10 cellular contexts compared by ENCODE assay signal in genomic region chr6:136920216-136920857, GRCh38. TPM values are rescaled to one million over a fixed set of nuclear protein-coding genes. Genes with fewer than 3 reads are reported as not detected.
DNase-seq lines count a peak whose midpoint lies in the region; ATAC-seq and TF ChIP-seq lines count a peak whose summit lies in the region.
"Had no signal": no experiment of that assay in that cellular context is flagged by ENCODE, and none has a peak within 500 bp of the region (broad histone marks: within the 10 kb centered on the region; RNA-seq: fewer than 3 reads in every experiment).

No MANE protein-coding gene starts in this region.

- intact Hi-C loops in Caco-2 (cut with micrococcal nuclease; ENCODE audit: unreplicated experiment): loop anchor here (5.0 kb wide), 1 partner anchor 47 kb away; no protein-coding TSS in a partner anchor

- H3K9me3 ChIP-seq in Caco-2: no peaks in the 10 kb centered on the region

- H3K4me1 Mint-ChIP-seq in Caco-2 (ENCODE audit: low read depth, unreplicated experiment) (no peaks in the 10 kb centered on the region), IgD-negative memory B cell (peaks cover 13 to 14% (median 14%) of the 10 kb centered on the region in 3 donors), neural crest cell (peaks cover 6% of the 10 kb centered on the region)

- TF ChIP-seq CTCF in Caco-2 (IDR thresholded peaks at IDR 0.05; ENCODE audit: insufficient read depth in 1 of 2, low read depth in 1 of 2, low read length in 1 of 2, severe bottlenecking in 1 of 2, unreplicated experiment in 1 of 2) (no peak), choroid plexus epithelial cell (conservative IDR thresholded peaks at IDR 0.05; ENCODE audit: low read depth, low read length) (no peak), neural crest cell (conservative IDR thresholded peaks at IDR 0.05) (no peak)

- POLR2A ChIA-PET in Caco-2 (lab: Charles Lee): no interaction called here

- H3K27ac Mint-ChIP-seq in Caco-2 (ENCODE audit: unreplicated experiment) (no peak overlapping the region), IgD-negative memory B cell (no peak overlapping the region), neural crest cell (ENCODE audit: unreplicated experiment) (no peak overlapping the region)

- no peak for ATAC-seq in HG02970 (IDR thresholded peaks at IDR 0.05; ENCODE audit: low FRiP score, unreplicated experiment)
- ATAC-seq in HG02571 (IDR thresholded peaks at IDR 0.05; ENCODE audit: unreplicated experiment): no peak
- ATAC-seq: HepG2 had no signal

- CTCF ChIA-PET in Caco-2 (lab: Charles Lee): no interaction called here

- BruUV-seq in Caco-2 (replicated peaks; lab: Mats Ljungman, UMichigan): no TSS peak

- no peaks in the 10 kb centered on the region for H3K27me3 Mint-ChIP-seq in Caco-2 (ENCODE audit: insufficient read depth, unreplicated experiment)
- H3K27me3 Mint-ChIP-seq in IgD-negative memory B cell: peaks cover 41% of the 10 kb centered on the region
- peaks cover 56% of the 10 kb centered on the region for H3K27me3 Mint-ChIP-seq in neural crest cell (ENCODE audit: low read depth)

- no peaks in the 10 kb centered on the region for H3K36me3 ChIP-seq in Caco-2 (ENCODE audit: control insufficient read depth, insufficient read depth, low read length)

- H3K36me3 Mint-ChIP-seq in Caco-2 (ENCODE audit: insufficient read depth, unreplicated experiment) (peaks cover 5% of the 10 kb centered on the region), IgD-negative memory B cell (peaks cover 8% of the 10 kb centered on the region), neural crest cell (ENCODE audit: low read depth) (peaks cover 2% of the 10 kb centered on the region)

- peak overlapping the region; percentile 84 for H3K4me3 Mint-ChIP-seq in Caco-2 (ENCODE audit: unreplicated experiment)
- H3K4me3 Mint-ChIP-seq in IgD-negative memory B cell: peak overlapping the region; percentile 77 to 93 (median 87)
- H3K4me3 Mint-ChIP-seq in neural crest cell: peak overlapping the region; percentile 83

- H3K4me3 ChIP-seq in Caco-2 (ENCODE audit: low read depth, low read length) (peak overlapping the region; percentile 61), choroid plexus epithelial cell (ENCODE audit: low read depth, low read length) (peak overlapping the region; percentile 48)

- no peak for DNase-seq in Caco-2
- no peak for DNase-seq in choroid plexus epithelial cell (ENCODE audit: low read depth)
- no peak for DNase-seq in neural crest cell (ENCODE audit: low read depth, low spot score)
- DNase-seq in DMS79 (lab: John Stamatoyannopoulos, UW): no peak
- no peak for DNase-seq in HuH-7 (ENCODE audit: low spot score)
- DNase-seq: stimulated activated CD4-positive, alpha-beta T cell treated with anti-CD3 and anti-CD28 coated beads, Interleukin-4, amount 100 ng/mL, for 4 hours had no signal

- H3K9me3 Mint-ChIP-seq in Caco-2 (ENCODE audit: unreplicated experiment) (no peaks in the 10 kb centered on the region), IgD-negative memory B cell (no peaks in the 10 kb centered on the region), neural crest cell (no peaks in the 10 kb centered on the region)

- H3K27me3 ChIP-seq in Caco-2 (replicated peaks; ENCODE audit: control insufficient read depth, insufficient read depth, low read length): no peaks in the 10 kb centered on the region; the same call in 1 of the 2 replicates

- H3K4me1 ChIP-seq in Caco-2: no peaks in the 10 kb centered on the region

RNA-seq across cellular contexts. Expression of gene SLC35D3, which starts 1.8 kb away (rescaled TPM):
- 1.4 and 2.3 TPM in 2 replicates for total RNA-seq in Caco-2 (2022)
- polyA plus RNA-seq in IgD-negative memory B cell: not detected
- not detected in 2 replicates for total RNA-seq in neural crest cell
- total RNA-seq: HepG2 had no signal
- polyA plus RNA-seq: HepG2 had no signal
